In genomic region chr3:12656193-12656592, GRCh38 we compare ENCODE assay signal across 21 cellular contexts. TPM values are rescaled to one million over a fixed set of nuclear protein-coding genes. Genes with fewer than 3 reads are reported as not detected.
DNase-seq lines count a peak whose midpoint lies in the region; ATAC-seq and TF ChIP-seq lines count a peak whose summit lies in the region.
"Had no signal": no experiment of that assay in that cellular context is flagged by ENCODE, and none has a peak within 500 bp of the region (broad histone marks: within the 10 kb centered on the region; RNA-seq: fewer than 3 reads in every experiment).

No MANE protein-coding gene starts in this region.

- H3K4me3 Mint-ChIP-seq in WTC11 (no peak overlapping the region), memory B cell (no peak overlapping the region)
- no peak overlapping the region for H3K4me3 Mint-ChIP-seq in stimulated activated effector memory CD8-positive, alpha-beta T cell treated with anti-CD3 and anti-CD28 coated beads, Interleukin-12 subunit alpha, Interleukin-12 subunit beta, amount 100 ng/mL, for 72 hours
- H3K4me3 Mint-ChIP-seq: neural crest cell had no signal

- H3K4me3 ChIP-seq in left ventricle myocardium inferior, result no peak overlapping the region
- no peak overlapping the region for H3K4me3 ChIP-seq in effector memory CD4-positive, alpha-beta T cell (ENCODE audit: insufficient read depth, low read depth, low read length, poor library complexity, severe bottlenecking)
- no peak overlapping the region for H3K4me3 ChIP-seq in HAP-1
- H3K4me3 ChIP-seq: hepatocyte had no signal

- H3K27me3 Mint-ChIP-seq in WTC11 (ENCODE audit: low read depth) (no peaks in the 10 kb centered on the region), memory B cell (no peaks in the 10 kb centered on the region)

- H3K36me3 ChIP-seq in left ventricle myocardium inferior (no peaks in the 10 kb centered on the region), HAP-1 (replicated peaks) (no peaks in the 10 kb centered on the region)
- no peaks in the 10 kb centered on the region for H3K36me3 ChIP-seq in effector memory CD4-positive, alpha-beta T cell (ENCODE audit: control insufficient read depth, insufficient read depth, low read length)

- peak overlapping the region; percentile 98 for H3K27ac ChIP-seq in left ventricle myocardium inferior (replicated peaks)
- H3K27ac ChIP-seq in effector memory CD4-positive, alpha-beta T cell (ENCODE audit: insufficient read depth, low read length, poor library complexity, severe bottlenecking), result no peak overlapping the region
- H3K27ac ChIP-seq: hepatocyte, KMS-11 had no signal

- TF ChIP-seq CTCF in left ventricle myocardium inferior (IDR thresholded peaks at IDR 0.05; ENCODE audit: borderline replicate concordance), result no peak
- no peak for TF ChIP-seq CTCF in WTC11 (IDR thresholded peaks at IDR 0.05)

- CTCF ChIA-PET in WTC11 (lab: Charles Lee), result interaction anchor here (0.6 to 0.9 kb wide), 3 partner anchors 21 to 136 kb away, joined by 3 read pairs; no protein-coding TSS in a partner anchor

- ATAC-seq in left cardiac atrium (no peak), WTC11 (peak; percentile 52), memory B cell (ENCODE audit: low read depth) (no peak)
- ATAC-seq in stimulated activated effector memory CD8-positive, alpha-beta T cell treated with anti-CD3 and anti-CD28 coated beads, Interleukin-12 subunit alpha, Interleukin-12 subunit beta, amount 100 ng/mL, for 72 hours, result no peak

- H3K4me1 Mint-ChIP-seq in WTC11, result peaks cover 39% of the 10 kb centered on the region
- peaks cover 43% of the 10 kb centered on the region for H3K4me1 Mint-ChIP-seq in memory B cell
- peaks cover 55% of the 10 kb centered on the region for H3K4me1 Mint-ChIP-seq in stimulated activated effector memory CD8-positive, alpha-beta T cell treated with anti-CD3 and anti-CD28 coated beads, Interleukin-12 subunit alpha, Interleukin-12 subunit beta, amount 100 ng/mL, for 72 hours

- H3K4me1 ChIP-seq in left ventricle myocardium inferior (peaks cover 93% of the 10 kb centered on the region), HAP-1 (peaks cover 35% of the 10 kb centered on the region)
- H3K4me1 ChIP-seq in effector memory CD4-positive, alpha-beta T cell (ENCODE audit: control insufficient read depth, insufficient read depth, low read length, poor library complexity, severe bottlenecking), result peaks cover 6% of the 10 kb centered on the region

- no peak for DNase-seq in left ventricle myocardium inferior
- no peak for DNase-seq in left cardiac atrium
- DNase-seq in WTC11 (ENCODE audit: low spot score), result no peak
- no peak for DNase-seq in memory B cell (ENCODE audit: low spot score in 2 of 2)
- DNase-seq in stimulated activated effector memory CD8-positive, alpha-beta T cell treated with anti-CD3 and anti-CD28 coated beads, Interleukin-12 subunit alpha, Interleukin-12 subunit beta, amount 100 ng/mL, for 72 hours (ENCODE audit: low spot score in 2 of 2), result no peak
- DNase-seq in effector memory CD4-positive, alpha-beta T cell, result no peak
- DNase-seq in HuH-7.5 (ENCODE audit: low spot score), result no peak
- DNase-seq in HAP-1 (ENCODE audit: low spot score in 2 of 2), result no peak
- DNase-seq: ACHN; activated CD4-positive, alpha-beta T cell treated with anti-CD3 and anti-CD28 coated beads for 4 hours; activated CD8-positive, alpha-beta memory T cell treated with anti-CD3 and anti-CD28 coated beads, Interleukin-2, amount 50 U/mL, for 48 hours; activated naive CD4-positive, alpha-beta T cell; anterior cingulate cortex; NCI-H1092 treated with DMSO at 0.1 percent for 48 hours; NCI-H2081 treated with DMSO at 0.1 percent for 48 hours; NCI-H446 treated with DMSO at 0.1 percent for 48 hours; stimulated activated CD4-positive, alpha-beta T cell treated with anti-CD3 and anti-CD28 coated beads, Interleukin-15, amount 100 ng/mL, for 24 hours; SW 1271 had no signal

- no peaks in the 10 kb centered on the region for H3K9me3 ChIP-seq in left ventricle myocardium inferior (replicated peaks)
- no peaks in the 10 kb centered on the region for H3K9me3 ChIP-seq in effector memory CD4-positive, alpha-beta T cell (ENCODE audit: control insufficient read depth, low read length)
- H3K9me3 ChIP-seq in HAP-1, result no peaks in the 10 kb centered on the region

- intact Hi-C loops in left ventricle myocardium inferior (cut with micrococcal nuclease), result no loop called here
- intact Hi-C loops in left cardiac atrium (cut with DNase I), result loop anchor here in 1 of 2 donors (10.0 kb wide), 1 partner anchor 91 kb away; no protein-coding TSS in a partner anchor

- in situ Hi-C loops in HAP-1 (cut with MboI; ENCODE audit: low sequenced_read_pairs), result no loop called here

- H3K9me3 Mint-ChIP-seq in WTC11 (no peaks in the 10 kb centered on the region), memory B cell (no peaks in the 10 kb centered on the region)
- no peaks in the 10 kb centered on the region for H3K9me3 Mint-ChIP-seq in stimulated activated effector memory CD8-positive, alpha-beta T cell treated with anti-CD3 and anti-CD28 coated beads, Interleukin-12 subunit alpha, Interleukin-12 subunit beta, amount 100 ng/mL, for 72 hours
- H3K9me3 Mint-ChIP-seq: neural crest cell had no signal

- peak overlapping the region; percentile 50 for H3K27ac Mint-ChIP-seq in WTC11
- peak overlapping the region; percentile 35 for H3K27ac Mint-ChIP-seq in memory B cell
- H3K27ac Mint-ChIP-seq in stimulated activated effector memory CD8-positive, alpha-beta T cell treated with anti-CD3 and anti-CD28 coated beads, Interleukin-12 subunit alpha, Interleukin-12 subunit beta, amount 100 ng/mL, for 72 hours, result peak overlapping the region; percentile 27

- no peaks in the 10 kb centered on the region for H3K27me3 ChIP-seq in left ventricle myocardium inferior (ENCODE audit: low read depth)
- no peaks in the 10 kb centered on the region for H3K27me3 ChIP-seq in effector memory CD4-positive, alpha-beta T cell (replicated peaks; ENCODE audit: control insufficient read depth, insufficient read depth, low read length, poor library complexity, severe bottlenecking)
- H3K27me3 ChIP-seq in HAP-1 (ENCODE audit: low read depth), result no peaks in the 10 kb centered on the region
- H3K27me3 ChIP-seq: hepatocyte had no signal

- POLR2A ChIA-PET in WTC11 (lab: Charles Lee), result no interaction called here

- H3K36me3 Mint-ChIP-seq in WTC11, result peaks cover 5% of the 10 kb centered on the region
- peaks cover 7% of the 10 kb centered on the region for H3K36me3 Mint-ChIP-seq in memory B cell
- peaks cover 28% of the 10 kb centered on the region for H3K36me3 Mint-ChIP-seq in stimulated activated effector memory CD8-positive, alpha-beta T cell treated with anti-CD3 and anti-CD28 coated beads, Interleukin-12 subunit alpha, Interleukin-12 subunit beta, amount 100 ng/mL, for 72 hours

TF ChIP-seq in WTC11, 78 proteins besides CTCF, POLR2A, EP300 and RAD21:
- TF ChIP-seq ESRRA (CRISPR knock-in tag; IDR thresholded peaks at IDR 0.05; ENCODE audit: borderline replicate concordance), result no peak
- no peak for TF ChIP-seq ZNF281 (CRISPR knock-in tag; IDR thresholded peaks at IDR 0.05)
- TF ChIP-seq OVOL2 (CRISPR knock-in tag; IDR thresholded peaks at IDR 0.05; ENCODE audit: borderline replicate concordance), result no peak
- TF ChIP-seq, protein P1, sequence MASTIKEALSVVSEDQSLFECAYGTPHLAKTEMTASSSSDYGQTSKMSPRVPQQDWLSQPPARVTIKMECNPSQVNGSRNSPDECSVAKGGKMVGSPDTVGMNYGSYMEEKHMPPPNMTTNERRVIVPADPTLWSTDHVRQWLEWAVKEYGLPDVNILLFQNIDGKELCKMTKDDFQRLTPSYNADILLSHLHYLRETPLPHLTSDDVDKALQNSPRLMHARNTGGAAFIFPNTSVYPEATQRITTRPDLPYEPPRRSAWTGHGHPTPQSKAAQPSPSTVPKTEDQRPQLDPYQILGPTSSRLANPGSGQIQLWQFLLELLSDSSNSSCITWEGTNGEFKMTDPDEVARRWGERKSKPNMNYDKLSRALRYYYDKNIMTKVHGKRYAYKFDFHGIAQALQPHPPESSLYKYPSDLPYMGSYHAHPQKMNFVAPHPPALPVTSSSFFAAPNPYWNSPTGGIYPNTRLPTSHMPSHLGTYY (CRISPR knock-in tag; IDR thresholded peaks at IDR 0.05), result no peak
- no peak for TF ChIP-seq ZNF416 (CRISPR knock-in tag; IDR thresholded peaks at IDR 0.05)
- no peak for TF ChIP-seq TEAD1 (CRISPR knock-in tag; IDR thresholded peaks at IDR 0.05)
- TF ChIP-seq HMGXB4 (CRISPR knock-in tag; IDR thresholded peaks at IDR 0.05), result no peak

RNA-seq across cellular contexts. Expression of gene RAF1, which starts 7.7 kb away (rescaled TPM):
- 137 TPM for total RNA-seq in left ventricle myocardium inferior
- total RNA-seq in left cardiac atrium, result 100 to 1,000 TPM; 109 to 116 TPM
- 85.0 to 101 TPM (median 86.1 TPM) in 3 replicates for total RNA-seq in WTC11 (2021)
